Comparison of ENCODE assay signal across 6 cellular contexts in the genomic region with DNA sequence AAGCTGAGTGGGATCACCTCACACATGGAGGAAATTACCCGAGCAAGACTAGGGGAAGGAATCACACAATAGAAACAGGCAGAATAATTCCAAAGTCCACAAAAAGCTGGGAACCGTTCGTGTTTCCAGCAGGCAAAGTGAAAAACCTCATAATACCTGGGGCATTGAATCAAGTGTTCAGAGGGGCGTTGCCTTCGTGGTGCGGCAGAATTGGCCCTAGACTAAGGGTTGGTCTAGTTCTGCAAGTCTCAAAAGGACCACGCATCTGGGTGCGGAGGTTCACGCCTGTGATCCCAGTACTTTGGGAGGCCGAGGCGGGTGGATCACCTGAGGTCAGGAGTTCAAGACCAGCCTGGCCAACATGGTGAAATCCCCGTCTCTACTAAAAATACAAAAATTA. TPM values are rescaled to one million over a fixed set of nuclear protein-coding genes. Genes with fewer than 3 reads are reported as not detected.
"Had no signal": no experiment of that assay in that cellular context is flagged by ENCODE, and none has a peak within 500 bp of the region (broad histone marks: within the 10 kb centered on the region; RNA-seq: fewer than 3 reads in every experiment).

No MANE protein-coding gene starts in this region.

RNA-seq across cellular contexts. Expression of a gene that starts 23.4 kb away (rescaled TPM):
- total RNA-seq: activated CD8-positive, alpha-beta memory T cell treated with anti-CD3 and anti-CD28 coated beads, Interleukin-2, amount 10 ng/mL, durations not matched to agents 7 days and 5 days; aorta; MCF 10A; OCI-LY7; Right ventricle myocardium superior; T-helper 2 cell treated with Interferon-gamma antibody and Interleukin-4, amounts not matched to agents 100 ng/mL and 5 ng/mL, for 36 hours had no signal
